ENCODE assay signal across 8 cellular contexts in genomic region chr17:35312790-35313711, GRCh38.
DNase-seq lines count a peak whose midpoint lies in the region; ATAC-seq and TF ChIP-seq lines count a peak whose summit lies in the region.

No MANE protein-coding gene starts in this region.

- H3K4me1 ChIP-seq in testis: peaks cover 7% of the 10 kb centered on the region

- WGBS in testis, 2 donors: 6 to 8% methylated on average over 11 to 20 of the region's 20 CpGs

- peak overlapping the region in 1 of 2 donors; percentile 55 for H3K27ac ChIP-seq in testis

- no peaks in the 10 kb centered on the region for H3K36me3 Mint-ChIP-seq in osteocyte (ENCODE audit: unreplicated experiment)

- H3K4me3 ChIP-seq in BJ (ENCODE audit: low read depth, low read length) (no peak overlapping the region), testis (peak overlapping the region; percentile 12)
- H3K4me3 ChIP-seq in Jurkat, Clone E6-1 (ENCODE audit: low read length): peak overlapping the region; percentile 37

- H3K36me3 ChIP-seq in BJ (ENCODE audit: control insufficient read depth, insufficient read depth, low read length) (no peaks in the 10 kb centered on the region), testis (ENCODE audit: low read depth, missing control alignments) (no peaks in the 10 kb centered on the region)

- POLR2A ChIA-PET in BJ (lab: Charles Lee): no interaction called here

- CTCF ChIA-PET in BJ (lab: Yijun Ruan, JAX): interaction anchor here (0.6 to 7.7 kb wide), 29 partner anchors 11 to 994 kb away, joined by 3 to 195 read pairs (median 3); partner anchors contain the start of genes CCL8, PEX12 and SLFN12L

- peaks cover 32% of the 10 kb centered on the region for H3K27me3 Mint-ChIP-seq in osteocyte (ENCODE audit: unreplicated experiment)

- peak; percentile 79 for TF ChIP-seq CTCF in BJ (IDR thresholded peaks at IDR 0.05; ENCODE audit: insufficient read depth, low read depth, low read length)
- peak; percentile 87 for TF ChIP-seq CTCF in osteocyte (IDR thresholded peaks at IDR 0.05)
- TF ChIP-seq CTCF in testis (IDR thresholded peaks at IDR 0.05): peak; percentile 54 to 67 (median 65)

- H3K4me3 Mint-ChIP-seq in osteocyte (ENCODE audit: unreplicated experiment): no peak overlapping the region

- H3K9me3 Mint-ChIP-seq in osteocyte (ENCODE audit: unreplicated experiment): no peaks in the 10 kb centered on the region

- no peak overlapping the region for H3K27ac Mint-ChIP-seq in osteocyte (ENCODE audit: unreplicated experiment)

- no peak for TF ChIP-seq POLR2A in testis (IDR thresholded peaks at IDR 0.05)

- DNase-seq in BJ (ENCODE audit: low read depth): no peak
- DNase-seq in Jurkat, Clone E6-1 (ENCODE audit: low read depth, low spot score): peak; percentile 84
- peak; percentile 4 for DNase-seq in SHP77 treated with DMSO at 0.1 percent for 48 hours (lab: John Stamatoyannopoulos, UW)
- DNase-seq in activated gamma-delta T cell treated with anti-CD3 and anti-CD28 coated beads, Interleukin-2, amount 50 U/mL, for 16 hours (ENCODE audit: low read depth): peak; percentile 80
- DNase-seq in glomerular visceral epithelial cell (ENCODE audit: extremely low spot score): peak; percentile 70
- DNase-seq in osteocyte (ENCODE audit: extremely low spot score, unreplicated experiment): no peak
- DNase-seq in testis: peak; percentile 53

- peaks cover 25% of the 10 kb centered on the region for H3K4me1 Mint-ChIP-seq in osteocyte (ENCODE audit: unreplicated experiment)

- peak; percentile 62 for ATAC-seq in GM19328 (IDR thresholded peaks at IDR 0.05; ENCODE audit: unreplicated experiment)

- peaks cover 2% of the 10 kb centered on the region; the same call in 1 of the 2 replicates for H3K27me3 ChIP-seq in BJ (ENCODE audit: control insufficient read depth, insufficient read depth, low read length)
- no peaks in the 10 kb centered on the region for H3K27me3 ChIP-seq in testis

- H3K9me3 ChIP-seq in testis: no peaks in the 10 kb centered on the region

- intact Hi-C loops in testis (cut with DNase I; ENCODE audit: low total_unique reads): no loop called here

Comparison
In these comparisons a context has a peak if more than half of its experiments do, and no peak if none do; other contexts are left out.
1. DNase-seq: peak in Jurkat, Clone E6-1 (single experiment), SHP77 treated with DMSO at 0.1 percent for 48 hours (single experiment), activated gamma-delta T cell treated with anti-CD3 and anti-CD28 coated beads, Interleukin-2, amount 50 U/mL, for 16 hours (single experiment), glomerular visceral epithelial cell (single experiment) and testis (single experiment); none in BJ (single experiment) and osteocyte (single experiment).
2. Peak in every context shown above with its lines, with median percentiles within 50 percentile points of each other: CTCF ChIP-seq.